8 cellular contexts compared by ENCODE assay signal in genomic region chr3:149969110-149969944, GRCh38. TPM values are rescaled to one million over a fixed set of nuclear protein-coding genes. Genes with fewer than 3 reads are reported as not detected.
A peak's percentile ranks its signal among the peaks of the same experiment; 100 is the strongest.
DNase-seq lines count a peak whose midpoint lies in the region; ATAC-seq and TF ChIP-seq lines count a peak whose summit lies in the region.

No MANE protein-coding gene starts in this region.

- peaks cover 11% of the 10 kb centered on the region for H3K4me1 Mint-ChIP-seq in activated CD4-positive, alpha-beta memory T cell treated with anti-CD3 and anti-CD28 coated beads for 36 hours (ENCODE audit: low read depth)
- H3K4me1 Mint-ChIP-seq in neural crest cell: peaks cover 58% of the 10 kb centered on the region

- POLR2A ChIA-PET in activated CD4-positive, alpha-beta memory T cell treated with anti-CD3 and anti-CD28 coated beads for 36 hours (lab: Charles Lee): no interaction called here

- peak overlapping the region; percentile 77 for H3K4me3 Mint-ChIP-seq in activated CD4-positive, alpha-beta memory T cell treated with anti-CD3 and anti-CD28 coated beads for 36 hours
- peak overlapping the region; percentile 96 for H3K4me3 Mint-ChIP-seq in neural crest cell

- CTCF ChIA-PET in activated CD4-positive, alpha-beta memory T cell treated with anti-CD3 and anti-CD28 coated beads for 36 hours (lab: Charles Lee): interaction anchor here (0.7 to 8.5 kb wide), 7 partner anchors 11 to 251 kb away, joined by 3 to 108 read pairs (median 15); no protein-coding TSS in a partner anchor

- intact Hi-C loops in activated CD4-positive, alpha-beta memory T cell treated with anti-CD3 and anti-CD28 coated beads for 36 hours (cut with micrococcal nuclease): loop anchor here (10.0 kb wide), 1 partner anchor 525 kb away; no protein-coding TSS in a partner anchor

- H3K36me3 Mint-ChIP-seq in activated CD4-positive, alpha-beta memory T cell treated with anti-CD3 and anti-CD28 coated beads for 36 hours: no peaks in the 10 kb centered on the region
- peaks cover 14% of the 10 kb centered on the region for H3K36me3 Mint-ChIP-seq in neural crest cell (ENCODE audit: low read depth)

- peak; percentile 7 for TF ChIP-seq CTCF in foreskin fibroblast (IDR thresholded peaks at IDR 0.05; ENCODE audit: low read depth, low read length)
- no peak for TF ChIP-seq CTCF in neural crest cell (conservative IDR thresholded peaks at IDR 0.05)

- H3K4me3 ChIP-seq in foreskin fibroblast (ENCODE audit: low read depth in 1 of 2, low read length in 2 of 2): peak overlapping the region; percentile 60 to 77

- no peak for ATAC-seq in HG03460 (IDR thresholded peaks at IDR 0.05; ENCODE audit: unreplicated experiment)

- H3K27me3 Mint-ChIP-seq in activated CD4-positive, alpha-beta memory T cell treated with anti-CD3 and anti-CD28 coated beads for 36 hours: peaks cover 19% of the 10 kb centered on the region
- peaks cover 6% of the 10 kb centered on the region for H3K27me3 Mint-ChIP-seq in neural crest cell (ENCODE audit: low read depth)

- H3K9me3 Mint-ChIP-seq in activated CD4-positive, alpha-beta memory T cell treated with anti-CD3 and anti-CD28 coated beads for 36 hours: no peaks in the 10 kb centered on the region
- no peaks in the 10 kb centered on the region for H3K9me3 Mint-ChIP-seq in neural crest cell

- H3K27ac Mint-ChIP-seq in activated CD4-positive, alpha-beta memory T cell treated with anti-CD3 and anti-CD28 coated beads for 36 hours: no peak overlapping the region
- peak overlapping the region; percentile 99 for H3K27ac Mint-ChIP-seq in neural crest cell (ENCODE audit: unreplicated experiment)

- DNase-seq in NCI-H2029 treated with DMSO at 0.1 percent for 48 hours (lab: John Stamatoyannopoulos, UW): peak; percentile 21
- no peak for DNase-seq in NCI-H2029 (lab: John Stamatoyannopoulos, UW)
- peak; percentile 64 for DNase-seq in NCI-H1694 treated with DMSO at 0.1 percent for 48 hours (lab: John Stamatoyannopoulos, UW)
- no peak for DNase-seq in activated CD4-positive, alpha-beta memory T cell treated with anti-CD3 and anti-CD28 coated beads for 36 hours
- peak; percentile 78 to 91 for DNase-seq in foreskin fibroblast
- peak; percentile 46 for DNase-seq in neural crest cell (ENCODE audit: low read depth, low spot score)
- DNase-seq in GDM1 (lab: John Stamatoyannopoulos, UW): no peak

RNA-seq across cellular contexts. Expression of gene PFN2, which starts 1.4 kb away (rescaled TPM):
- 1 to 10 TPM; 2.9 to 3.4 TPM for total RNA-seq in activated CD4-positive, alpha-beta memory T cell treated with anti-CD3 and anti-CD28 coated beads for 36 hours
- 277 and 282 TPM in 2 replicates for total RNA-seq in neural crest cell

Comparison
In these comparisons a context has a peak if more than half of its experiments do, and no peak if none do; other contexts are left out.
1. DNase-seq: peak in NCI-H2029 treated with DMSO at 0.1 percent for 48 hours (single experiment), NCI-H1694 treated with DMSO at 0.1 percent for 48 hours (single experiment), foreskin fibroblast (2 of 2) and neural crest cell (single experiment); none in NCI-H2029 (single experiment), activated CD4-positive, alpha-beta memory T cell treated with anti-CD3 and anti-CD28 coated beads for 36 hours (single experiment) and GDM1 (single experiment).
2. RNA of gene PFN2, which starts 1.4 kb away (total RNA-seq): 277 to 282 TPM in neural crest cell; 2.9 to 3.4 TPM in activated CD4-positive, alpha-beta memory T cell treated with anti-CD3 and anti-CD28 coated beads for 36 hours; every median in the first group is over 10 times any median in the second.